Comparison of ENCODE assay signal across 8 cellular contexts in genomic region chr2:113203901-113204519, GRCh38. TPM values are rescaled to one million over a fixed set of nuclear protein-coding genes. Genes with fewer than 3 reads are reported as not detected.
DNase-seq lines count a peak whose midpoint lies in the region; ATAC-seq and TF ChIP-seq lines count a peak whose summit lies in the region.

No MANE protein-coding gene starts in this region.

- H2AFZ ChIP-seq in MM.1S (ENCODE audit: low read length), result no peak overlapping the region

- no peaks in the 10 kb centered on the region for H3K9me2 ChIP-seq in MM.1S (replicated peaks; ENCODE audit: insufficient read depth, low read length)

- TF ChIP-seq POLR2A in prostate gland (IDR thresholded peaks at IDR 0.05), result no peak

- no peaks in the 10 kb centered on the region for H3K27me3 ChIP-seq in HAP-1 (ENCODE audit: low read depth)
- no peaks in the 10 kb centered on the region for H3K27me3 ChIP-seq in MM.1S (replicated peaks; ENCODE audit: insufficient read depth, low read length)
- H3K27me3 ChIP-seq in prostate gland (replicated peaks; ENCODE audit: insufficient read depth), result no peaks in the 10 kb centered on the region

- H3K4me3 ChIP-seq in HAP-1, result no peak overlapping the region
- H3K4me3 ChIP-seq in MM.1S (ENCODE audit: low read length), result no peak overlapping the region
- H3K4me3 ChIP-seq in prostate gland, result no peak overlapping the region

- H3K4me3 Mint-ChIP-seq in activated naive CD4-positive, alpha-beta T cell treated with anti-CD3 and anti-CD28 coated beads for 36 hours, result no peak overlapping the region

- ATAC-seq in HG02970 (IDR thresholded peaks at IDR 0.05; ENCODE audit: low FRiP score, unreplicated experiment), result no peak

- no peak overlapping the region for H3K27ac ChIP-seq in MM.1S (ENCODE audit: low read length)
- no peak overlapping the region for H3K27ac ChIP-seq in prostate gland

- peak overlapping the region; percentile 82 for H3K27ac Mint-ChIP-seq in activated naive CD4-positive, alpha-beta T cell treated with anti-CD3 and anti-CD28 coated beads for 36 hours

- no peaks in the 10 kb centered on the region for H3K4me1 ChIP-seq in HAP-1
- H3K4me1 ChIP-seq in MM.1S (ENCODE audit: low read length), result no peaks in the 10 kb centered on the region
- H3K4me1 ChIP-seq in prostate gland (replicated peaks), result no peaks in the 10 kb centered on the region

- H4K20me1 ChIP-seq in MM.1S (ENCODE audit: insufficient read depth, low read length), result no peaks in the 10 kb centered on the region

- POLR2A ChIA-PET in GM10248 (lab: Yijun Ruan, JAX), result no interaction called here

- DNase-seq in GM10248 (ENCODE audit: extremely low spot score), result peak; percentile 83
- DNase-seq in HAP-1 (ENCODE audit: low spot score in 2 of 2), result peak; percentile 56 to 82
- peak; percentile 74 for DNase-seq in MM.1S
- peak; percentile 39 for DNase-seq in SK-N-DZ (ENCODE audit: low spot score)
- peak; percentile 87 for DNase-seq in activated naive CD4-positive, alpha-beta T cell treated with anti-CD3 and anti-CD28 coated beads for 36 hours
- peak; percentile 62 to 90 (median 78) for DNase-seq in head of caudate nucleus
- DNase-seq in prostate gland (ENCODE audit: low spot score), result peak; percentile 42

- intact Hi-C loops in activated naive CD4-positive, alpha-beta T cell treated with anti-CD3 and anti-CD28 coated beads for 36 hours (cut with micrococcal nuclease), result loop anchor here (1.0 to 5.0 kb wide), 4 partner anchors 31 to 188 kb away; no protein-coding TSS in a partner anchor
- intact Hi-C loops in head of caudate nucleus (cut with DNase I), result no loop called here
- intact Hi-C loops in prostate gland (cut with DNase I), result loop anchor here (5.0 kb wide), 1 partner anchor 168 kb away; no protein-coding TSS in a partner anchor

- H3K9me3 Mint-ChIP-seq in activated naive CD4-positive, alpha-beta T cell treated with anti-CD3 and anti-CD28 coated beads for 36 hours, result no peaks in the 10 kb centered on the region

- H3K27me3 Mint-ChIP-seq in activated naive CD4-positive, alpha-beta T cell treated with anti-CD3 and anti-CD28 coated beads for 36 hours (ENCODE audit: low read depth), result no peaks in the 10 kb centered on the region

- H3K4me1 Mint-ChIP-seq in activated naive CD4-positive, alpha-beta T cell treated with anti-CD3 and anti-CD28 coated beads for 36 hours (ENCODE audit: low read depth), result peaks cover 15% of the 10 kb centered on the region

- in situ Hi-C loops in HAP-1 (cut with MboI; ENCODE audit: low sequenced_read_pairs), result loop anchor here (10.0 kb wide), 1 partner anchor 171 kb away; no protein-coding TSS in a partner anchor

- no peaks in the 10 kb centered on the region for H3K79me2 ChIP-seq in MM.1S (ENCODE audit: low read length)

- CTCF ChIA-PET in GM10248 (lab: Yijun Ruan, JAX), result interaction anchor here (0.6 to 9.9 kb wide), 28 partner anchors 9 to 236 kb away, joined by 3 to 162 read pairs (median 4); partner anchors contain the start of gene PSD4
- CTCF ChIA-PET in activated naive CD4-positive, alpha-beta T cell treated with anti-CD3 and anti-CD28 coated beads for 36 hours (lab: Charles Lee), result interaction anchor here (0.6 to 5.8 kb wide), 37 partner anchors 10 to 641 kb away, joined by 3 to 63 read pairs (median 6); partner anchors contain the start of genes IL36B and PSD4

- TF ChIP-seq CTCF in GM10248 (IDR thresholded peaks at IDR 0.05; ENCODE audit: control extremely low read depth, extremely low read depth, low read depth, missing control alignments) (peak; percentile 85), MM.1S (IDR thresholded peaks at IDR 0.05; ENCODE audit: low read length) (peak; percentile 81), prostate gland (IDR thresholded peaks at IDR 0.05) (peak; percentile 44 to 90 (median 62))

- WGBS in prostate gland, result 26% methylated on average over 5 of the region's 5 CpGs

- no peak overlapping the region for H3K4me2 ChIP-seq in MM.1S (ENCODE audit: low read depth, low read length)

- peaks cover 18% of the 10 kb centered on the region for H3K36me3 Mint-ChIP-seq in activated naive CD4-positive, alpha-beta T cell treated with anti-CD3 and anti-CD28 coated beads for 36 hours (ENCODE audit: low read depth)

- no peaks in the 10 kb centered on the region for H3K9me3 ChIP-seq in HAP-1
- no peaks in the 10 kb centered on the region for H3K9me3 ChIP-seq in MM.1S (replicated peaks; ENCODE audit: insufficient read depth, low read length)
- no peaks in the 10 kb centered on the region for H3K9me3 ChIP-seq in prostate gland

- no peaks in the 10 kb centered on the region for H3K36me3 ChIP-seq in HAP-1 (replicated peaks)
- H3K36me3 ChIP-seq in MM.1S (replicated peaks; ENCODE audit: insufficient read depth, low read length), result no peaks in the 10 kb centered on the region; the same call in 1 of the 2 replicates
- H3K36me3 ChIP-seq in prostate gland, result no peaks in the 10 kb centered on the region

- H3F3A ChIP-seq in MM.1S (ENCODE audit: insufficient read depth, low read length), result 0 out of 2 replicates have a peak, but pooled peaks cover 2% of the 10 kb centered on the region

- no peak overlapping the region for H3K9ac ChIP-seq in MM.1S (ENCODE audit: low read length)

RNA-seq across cellular contexts. Expression of gene PSD4, which starts 30.2 kb away (rescaled TPM):
- not detected in 2 replicates for polyA plus RNA-seq in SK-N-DZ (2014; cell fraction: cytosol; rRNA removed)
- not detected in 2 replicates for polyA plus RNA-seq in SK-N-DZ (2014; cell fraction: nucleus; rRNA removed)
- 10 to 100 TPM; 85.9 to 87.4 TPM for total RNA-seq in activated naive CD4-positive, alpha-beta T cell treated with anti-CD3 and anti-CD28 coated beads for 36 hours
- total RNA-seq in prostate gland, result 100 to 1,000 TPM; 139 to 221 TPM
